In the genomic region with DNA sequence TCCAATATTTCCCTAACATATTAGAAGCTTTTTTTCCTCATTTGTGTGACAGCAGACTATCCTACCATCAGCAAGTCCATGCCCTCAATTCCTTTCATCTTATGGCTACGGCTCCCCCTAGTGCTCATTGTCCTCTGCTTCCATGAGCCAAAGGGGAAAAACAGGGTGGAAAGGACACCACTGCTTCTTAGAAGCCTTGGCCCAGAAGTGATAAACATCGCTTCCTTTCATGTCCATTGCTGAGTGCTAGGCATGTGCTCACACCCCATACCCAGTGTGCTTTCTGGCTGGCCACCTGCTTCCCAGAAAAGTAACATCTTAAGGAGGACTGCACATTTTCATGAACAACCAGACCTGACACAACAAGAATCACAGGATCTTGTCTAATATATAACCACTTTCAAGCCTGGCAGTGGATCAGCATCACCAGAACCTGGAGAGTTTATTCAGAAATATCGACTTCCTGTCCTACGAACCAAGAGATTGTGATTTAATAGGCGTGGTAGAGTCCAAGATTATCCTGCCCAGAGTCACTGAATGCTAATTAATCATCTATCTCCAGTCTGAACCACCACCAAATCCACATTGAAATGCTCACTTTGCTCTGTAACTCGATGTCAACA, we compare ENCODE assay signal across 8 cellular contexts.
DNase-seq lines count a peak whose midpoint lies in the region; ATAC-seq and TF ChIP-seq lines count a peak whose summit lies in the region.

No MANE protein-coding gene starts in this region.

- H3K4me1 ChIP-seq in mesenchymal stem cell (ENCODE audit: control insufficient read depth, insufficient read depth, low read depth, low read length) = no peaks in the 10 kb centered on the region

- no peak overlapping the region for H2BK120ac ChIP-seq in mesenchymal stem cell (ENCODE audit: low read depth, low read length)

- no peak overlapping the region for H3K4ac ChIP-seq in mesenchymal stem cell (ENCODE audit: low read depth in 1 of 2, low read length in 2 of 2)

- no peak overlapping the region for H3K18ac ChIP-seq in mesenchymal stem cell (ENCODE audit: low read depth in 1 of 2, low read length in 2 of 2)

- no peak for ATAC-seq in HG02852 (IDR thresholded peaks at IDR 0.05; ENCODE audit: unreplicated experiment)
- ATAC-seq in activated CD4-positive, CD25-positive, alpha-beta regulatory T cell treated with anti-CD3 and anti-CD28 coated beads, Interleukin-2, amount 50 U/mL, for 24 hours = no peak
- no peak for ATAC-seq in T-helper 17 cell

- no peak overlapping the region for H3K4me2 ChIP-seq in mesenchymal stem cell (ENCODE audit: low read length, poor library complexity, severe bottlenecking)

- H3K36me3 Mint-ChIP-seq in HFFc6 (ENCODE audit: low read depth) (no peaks in the 10 kb centered on the region), T-helper 17 cell (ENCODE audit: low read depth) (no peaks in the 10 kb centered on the region)

- H2BK15ac ChIP-seq in mesenchymal stem cell (ENCODE audit: low read depth, poor library complexity, severe bottlenecking) = no peak overlapping the region

- intact Hi-C loops in dorsolateral prefrontal cortex (cut with DNase I) = loop anchor here in 1 of 2 donors (5.0 kb wide), 1 partner anchor 1108 kb away; no protein-coding TSS in a partner anchor

- H3K14ac ChIP-seq in mesenchymal stem cell (ENCODE audit: low read length in 2 of 2) = no peak overlapping the region

- no peak overlapping the region for H3K27ac Mint-ChIP-seq in HFFc6
- H3K27ac Mint-ChIP-seq in T-helper 17 cell = no peak overlapping the region

- WGBS in mesenchymal stem cell = 62% methylated on average over 6 of the region's 6 CpGs

- H3K9me3 ChIP-seq in mesenchymal stem cell (ENCODE audit: control insufficient read depth, low read length) = no peaks in the 10 kb centered on the region
- no peaks in the 10 kb centered on the region for H3K9me3 ChIP-seq in T-helper 17 cell (ENCODE audit: control insufficient read depth, low read length, poor library complexity, severe bottlenecking)

- no peak overlapping the region for H2AK5ac ChIP-seq in mesenchymal stem cell (ENCODE audit: low read length, severe bottlenecking)

- H3K4me3 ChIP-seq in GM06990 (replicated peaks; ENCODE audit: low read depth, low read length) (no peak overlapping the region), dorsolateral prefrontal cortex (no peak overlapping the region), mesenchymal stem cell (ENCODE audit: insufficient read depth in 1 of 2, low read depth in 1 of 2, low read length in 2 of 2) (no peak overlapping the region)

- H3K4me1 Mint-ChIP-seq in HFFc6 (ENCODE audit: low read depth) (no peaks in the 10 kb centered on the region), T-helper 17 cell (no peaks in the 10 kb centered on the region)

- H2AFZ ChIP-seq in mesenchymal stem cell (ENCODE audit: low read depth, low read length) = no peak overlapping the region

- H3K27me3 Mint-ChIP-seq in HFFc6 (ENCODE audit: insufficient read depth) (no peaks in the 10 kb centered on the region), T-helper 17 cell (no peaks in the 10 kb centered on the region)

- peaks cover 37% of the 10 kb centered on the region for H3K9me3 Mint-ChIP-seq in HFFc6

- H4K91ac ChIP-seq in mesenchymal stem cell (ENCODE audit: low read length) = no peak overlapping the region

- no peak for DNase-seq in GM06990 (ENCODE audit: extremely low read depth, insufficient read length)
- no peak for DNase-seq in HFFc6
- DNase-seq in NOMO-1 treated with DMSO at 0.1 percent for 48 hours (lab: John Stamatoyannopoulos, UW; ENCODE audit: unreplicated experiment) = peak; percentile 63
- DNase-seq in dorsolateral prefrontal cortex = peak in 8 of 10 donors; percentile 10 to 55 (median 36)
- DNase-seq in mesenchymal stem cell = peak; percentile 58
- DNase-seq in T-helper 17 cell = no peak

- H4K8ac ChIP-seq in mesenchymal stem cell (ENCODE audit: low read length) = no peak overlapping the region

- no peak overlapping the region for H3K23ac ChIP-seq in mesenchymal stem cell (ENCODE audit: low read length in 2 of 2)

- H3K4me3 Mint-ChIP-seq in HFFc6 = no peak overlapping the region
- H3K4me3 Mint-ChIP-seq in T-helper 17 cell = no peak overlapping the region

- TF ChIP-seq CTCF in GM06990 (IDR thresholded peaks at IDR 0.05; ENCODE audit: insufficient read depth, low read length, poor library complexity, severe bottlenecking) = peak; percentile 69
- peak; percentile 58 for TF ChIP-seq CTCF in HFFc6 (IDR thresholded peaks at IDR 0.05)
- TF ChIP-seq CTCF in dorsolateral prefrontal cortex (IDR thresholded peaks at IDR 0.05 in 54 of 56, conservative IDR thresholded peaks at IDR 0.05 in 2 of 56; ENCODE audit: low read depth in 1 of 56, partially characterized antibody in 56 of 56) = peak in 55 of 56 donors; percentile 19 to 78 (median 61)

- no peaks in the 10 kb centered on the region for H3K36me3 ChIP-seq in GM06990 (ENCODE audit: control insufficient read depth, insufficient read depth, low read length)
- no peaks in the 10 kb centered on the region for H3K36me3 ChIP-seq in mesenchymal stem cell (ENCODE audit: control insufficient read depth in 1 of 2, insufficient read depth in 2 of 2, low read depth in 1 of 2, low read length in 2 of 2)

- no peak overlapping the region for H3K9ac ChIP-seq in mesenchymal stem cell (ENCODE audit: low read length)

- H3K79me1 ChIP-seq in mesenchymal stem cell (replicated peaks; ENCODE audit: low read length, poor library complexity, severe bottlenecking) = no peaks in the 10 kb centered on the region

- no peak overlapping the region for H2BK12ac ChIP-seq in mesenchymal stem cell (ENCODE audit: low read length in 2 of 2)

- H3K27ac ChIP-seq in dorsolateral prefrontal cortex = no peak overlapping the region
- no peak overlapping the region for H3K27ac ChIP-seq in mesenchymal stem cell (ENCODE audit: low read length, poor library complexity, severe bottlenecking)

- H2BK5ac ChIP-seq in mesenchymal stem cell (ENCODE audit: low read depth, low read length, poor library complexity, severe bottlenecking) = no peak overlapping the region

- H3K27me3 ChIP-seq in GM06990 (replicated peaks; ENCODE audit: control insufficient read depth, insufficient read depth, low read length) (no peaks in the 10 kb centered on the region), dorsolateral prefrontal cortex (peaks cover 0 to 5% (median 0%) of the 10 kb centered on the region in 45 donors), mesenchymal stem cell (ENCODE audit: control insufficient read depth in 1 of 2, insufficient read depth in 1 of 2, low read length in 2 of 2) (no peaks in the 10 kb centered on the region)

Comparison
In these comparisons a context has a peak if more than half of its experiments do, and no peak if none do; other contexts are left out.
1. DNase-seq: peak in NOMO-1 treated with DMSO at 0.1 percent for 48 hours (single experiment), dorsolateral prefrontal cortex (8 of 10) and mesenchymal stem cell (single experiment); none in GM06990 (single experiment), HFFc6 (single experiment) and T-helper 17 cell (0 of 3).
2. Peak in every context shown above with its lines, with median percentiles within 50 percentile points of each other: CTCF ChIP-seq.